Comparison of ENCODE assay signal across 17 cellular contexts in genomic region chr11:104122008-104122635, GRCh38. TPM values are rescaled to one million over a fixed set of nuclear protein-coding genes. Genes with fewer than 3 reads are reported as not detected.
DNase-seq lines count a peak whose midpoint lies in the region; ATAC-seq and TF ChIP-seq lines count a peak whose summit lies in the region.
"Had no signal": no experiment of that assay in that cellular context is flagged by ENCODE, and none has a peak within 500 bp of the region (broad histone marks: within the 10 kb centered on the region; RNA-seq: fewer than 3 reads in every experiment).

No MANE protein-coding gene starts in this region.

- H3K4me1 ChIP-seq in H9 (ENCODE audit: insufficient read depth, low read length): peaks cover 6% of the 10 kb centered on the region; the same call in 1 of the 2 replicates
- H3K4me1 ChIP-seq: BLaER1, SJSA1 had no signal

- H3K9me3 Mint-ChIP-seq in H9 (peaks cover 5 to 8% of the 10 kb centered on the region in 2 experiments), immature natural killer cell (peaks cover 0 to 9% (median 4%) of the 10 kb centered on the region in 6 donors)

- no peak overlapping the region for H4K91ac ChIP-seq in H9 (ENCODE audit: insufficient read length, low read depth, low read length)

- no peak for TF ChIP-seq CTCF in H9 (conservative IDR thresholded peaks at IDR 0.05)

- H2BK12ac ChIP-seq in H9 (ENCODE audit: insufficient read length, low read depth, low read length): no peak overlapping the region

- intact Hi-C loops in left colon (cut with DNase I, micrococcal nuclease): no loop called here

- ATAC-seq in GM21717 (IDR thresholded peaks at IDR 0.05; ENCODE audit: unreplicated experiment) (no peak), left colon (no peak), HG02852 (IDR thresholded peaks at IDR 0.05; ENCODE audit: unreplicated experiment) (no peak)

- peaks cover 35 to 41% of the 10 kb centered on the region in 2 experiments for H3K4me1 Mint-ChIP-seq in H9
- peaks cover 38 to 59% of the 10 kb centered on the region in 2 donors for H3K4me1 Mint-ChIP-seq in immature natural killer cell

- no peaks in the 10 kb centered on the region for H3K27me3 ChIP-seq in H9 (ENCODE audit: insufficient read depth, low read length)
- H3K27me3 ChIP-seq: BLaER1, SJSA1 had no signal

- H3K18ac ChIP-seq in H9 (ENCODE audit: insufficient read length, low read depth, low read length): no peak overlapping the region

- H2BK15ac ChIP-seq in H9 (ENCODE audit: low read depth, low read length): no peak overlapping the region

- no peak overlapping the region for H2AFZ ChIP-seq in H9 (ENCODE audit: low read length)

- H4K5ac ChIP-seq in H9 (ENCODE audit: insufficient read length, low read depth, low read length): no peak overlapping the region

- H3K27me3 Mint-ChIP-seq in H9 (ENCODE audit: low read depth) (no peaks in the 10 kb centered on the region), immature natural killer cell (ENCODE audit: low read depth in 3 of 3) (peaks cover 0 to 3% (median 0%) of the 10 kb centered on the region in 3 donors)

- H3K79me1 ChIP-seq in H9 (ENCODE audit: insufficient read depth, low read depth, low read length, poor library complexity, severe bottlenecking): no peaks in the 10 kb centered on the region

- H2BK120ac ChIP-seq in H9 (ENCODE audit: low read depth, low read length, poor library complexity, severe bottlenecking): no peak overlapping the region

- no peak overlapping the region for H2BK20ac ChIP-seq in H9 (ENCODE audit: low read depth, low read length, poor library complexity, severe bottlenecking)

- no peak overlapping the region for H3K9ac ChIP-seq in H9 (ENCODE audit: extremely low read depth, insufficient read length, low read length)
- H3K9ac ChIP-seq: BLaER1 had no signal

- H3K4ac ChIP-seq in H9 (ENCODE audit: low read depth, low read length): no peak overlapping the region

- peak overlapping the region; percentile 16 for H3K4me2 ChIP-seq in H9 (ENCODE audit: insufficient read depth, insufficient read length, low read length)
- H3K4me2 ChIP-seq: BLaER1 had no signal

- peak; percentile 42 for DNase-seq in COR-L47 (lab: John Stamatoyannopoulos, UW)
- DNase-seq in H9: no peak
- peak; percentile 88 for DNase-seq in NCI-H69 (lab: John Stamatoyannopoulos, UW)
- no peak for DNase-seq in immature natural killer cell
- no peak for DNase-seq in left colon
- DNase-seq: DMS79 treated with DMSO at 0.1 percent for 48 hours, GDM1, H7, MV-4-11, NCI-H1694, NCI-H2171 treated with DMSO at 0.1 percent for 48 hours, T-helper 9 cell had no signal

- no peak overlapping the region for H4K8ac ChIP-seq in H9 (replicated peaks; ENCODE audit: insufficient read length, low read depth, low read length)

- H3K23ac ChIP-seq in H9 (ENCODE audit: insufficient read length, low read depth, low read length): no peak overlapping the region

- H3K56ac ChIP-seq in H9 (ENCODE audit: insufficient read length, low read depth, low read length): no peak overlapping the region

- H3K27ac Mint-ChIP-seq in H9: peak overlapping the region in 2 of 3 experiments; percentile 36 to 93; a peak in 4 of 7 replicates
- H3K27ac Mint-ChIP-seq in immature natural killer cell: peak overlapping the region in 4 of 6 donors; percentile 8 to 69 (median 25)

- no peak overlapping the region for H3K14ac ChIP-seq in H9 (ENCODE audit: insufficient read depth, low read length)

- H3K79me2 ChIP-seq in H9 (ENCODE audit: insufficient read depth, low read length): no peaks in the 10 kb centered on the region

- no peak overlapping the region for H2BK5ac ChIP-seq in H9 (ENCODE audit: insufficient read length, low read length)

- H3K9me3 ChIP-seq in H9 (ENCODE audit: control insufficient read depth, low read depth, low read length): no peaks in the 10 kb centered on the region

- no peaks in the 10 kb centered on the region for H3K23me2 ChIP-seq in H9 (ENCODE audit: insufficient read length, low read depth, low read length, poor library complexity, severe bottlenecking)

- H3K4me3 Mint-ChIP-seq in H9: no peak overlapping the region; a peak in 2 of 5 replicates
- H3K4me3 Mint-ChIP-seq in immature natural killer cell: no peak overlapping the region

- H3K27ac ChIP-seq in H9 (ENCODE audit: insufficient read length, low read depth, low read length): no peak overlapping the region
- H3K27ac ChIP-seq: BLaER1, SJSA1 had no signal

- no peak overlapping the region for H3T11ph ChIP-seq in H9 (ENCODE audit: low read length)

- no peak overlapping the region for H2AK5ac ChIP-seq in H9 (ENCODE audit: insufficient read length, low read length)

- H3K36me3 Mint-ChIP-seq in H9 (ENCODE audit: insufficient read depth in 1 of 3, low read depth in 3 of 3) (peaks cover under 1 to 12% (median 6%) of the 10 kb centered on the region in 3 experiments; a peak in 6 of 7 replicates), immature natural killer cell (peaks cover 0 to 5% (median 3%) of the 10 kb centered on the region in 3 donors)

- no peaks in the 10 kb centered on the region for H4K20me1 ChIP-seq in H9 (ENCODE audit: control insufficient read depth, insufficient read depth, insufficient read length)
- H4K20me1 ChIP-seq: BLaER1 had no signal

RNA-seq across cellular contexts. Expression of gene PDGFD, which starts 41.8 kb away (rescaled TPM):
- total RNA-seq in H9 (2021): 1.4 and 1.7 TPM in 2 replicates
- polyA plus RNA-seq in immature natural killer cell: 10 to 100 TPM; 58.2 to 88.0 (median 70.8) TPM
- total RNA-seq in left colon: 1 to 10 TPM; 2.4 to 6.4 TPM
- total RNA-seq: RPMI7951 had no signal

Comparison
In these comparisons a context has a peak if more than half of its experiments do, and no peak if none do; other contexts are left out.
1. DNase-seq: peak in COR-L47 (single experiment) and NCI-H69 (single experiment); none in H9 (single experiment), immature natural killer cell (0 of 3) and left colon (0 of 2).